In the genomic region with DNA sequence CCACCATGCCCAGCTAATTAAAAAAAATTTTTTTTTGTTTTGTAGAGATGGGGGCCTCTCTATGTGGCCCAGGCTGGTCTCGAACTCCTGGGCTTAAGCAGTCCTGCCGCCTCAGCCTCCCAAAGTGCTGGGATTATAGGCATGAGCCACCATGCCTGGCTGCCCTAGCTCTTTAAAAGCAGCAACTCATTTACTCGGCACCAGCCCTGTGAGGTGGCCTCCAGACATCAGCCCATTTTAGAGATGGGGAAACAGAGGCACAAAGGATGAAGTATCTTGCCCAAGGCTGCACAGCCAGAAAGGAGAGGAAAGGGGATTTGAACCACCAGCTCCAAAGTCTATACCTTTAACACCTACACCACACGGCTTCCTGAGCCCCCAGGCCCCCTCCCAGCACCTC, we compare ENCODE assay signal across 17 cellular contexts. TPM values are rescaled to one million over a fixed set of nuclear protein-coding genes. Genes with fewer than 3 reads are reported as not detected.
DNase-seq lines count a peak whose midpoint lies in the region; ATAC-seq and TF ChIP-seq lines count a peak whose summit lies in the region.
"Had no signal": no experiment of that assay in that cellular context is flagged by ENCODE, and none has a peak within 500 bp of the region (broad histone marks: within the 10 kb centered on the region; RNA-seq: fewer than 3 reads in every experiment).

No MANE protein-coding gene starts in this region.

- H3K4me1 ChIP-seq in IMR-90 (ENCODE audit: control insufficient read depth, insufficient read depth, low read length) (peaks cover 7% of the 10 kb centered on the region), iPS-15b (ENCODE audit: control insufficient read depth, insufficient read depth, low read length) (peaks cover 5% of the 10 kb centered on the region), gastrocnemius medialis (peaks cover 31 to 36% of the 10 kb centered on the region in 2 donors)

- no peak for DNase-seq in IMR-90
- no peak for DNase-seq in gastrocnemius medialis
- no peak for DNase-seq in stimulated activated CD4-positive, alpha-beta T cell treated with anti-CD3 and anti-CD28 coated beads, Interleukin-12 subunit alpha, Interleukin-12 subunit beta, amount 100 ng/mL, for 4 hours
- no peak for DNase-seq in middle frontal gyrus (ENCODE audit: extremely low spot score, low spot score)
- DNase-seq: activated CD4-positive, alpha-beta T cell treated with anti-CD3 and anti-CD28 coated beads, Interleukin-2, amount 10 ng/mL, durations not matched to agents 24 days and 14 days; activated effector memory CD4-positive, alpha-beta T cell treated with Interleukin-2 at 50 U/mL for 16 hours; AML-193; amniotic stem cell; caudate nucleus; effector memory CD8-positive, alpha-beta T cell; EL; GM23248; head of caudate nucleus; NCI-H2029; NCI-H446 had no signal

- no TSS peak for BruUV-seq in IMR-90 (replicated peaks; lab: Mats Ljungman, UMichigan)

- H3K9me3 ChIP-seq in IMR-90 (ENCODE audit: control insufficient read depth, insufficient read depth, low read length) (no peaks in the 10 kb centered on the region), iPS-15b (ENCODE audit: control insufficient read depth, insufficient read depth, low read length) (no peaks in the 10 kb centered on the region), gastrocnemius medialis (no peaks in the 10 kb centered on the region)
- H3K9me3 ChIP-seq: suprapubic skin had no signal

- H3K56ac ChIP-seq in IMR-90 (ENCODE audit: extremely low read depth, insufficient read depth, low read length): no peak overlapping the region

- no peak overlapping the region for H4K8ac ChIP-seq in IMR-90 (ENCODE audit: low read depth in 2 of 2, low read length in 2 of 2)

- no peak overlapping the region for H3K27ac ChIP-seq in IMR-90 (ENCODE audit: insufficient read depth, low read length)
- H3K27ac ChIP-seq in gastrocnemius medialis: peak overlapping the region; percentile 90 to 100 (median 98)
- H3K27ac ChIP-seq: GM23248, suprapubic skin had no signal

- POLR2A ChIA-PET in IMR-90 (lab: Charles Lee; ENCODE audit: unreplicated experiment): no interaction called here

- H2AK5ac ChIP-seq in IMR-90 (ENCODE audit: low read depth, low read length): 0 out of 2 replicates have a peak overlapping the region, but pooled peaks have one; percentile 6

- WGBS in IMR-90 (ENCODE audit: extremely low coverage in 2 of 2, insufficient read length in 1 of 2), 2 experiments: 100% methylated on average over 1 of the region's 4 CpGs; no CpG with 5 or more reads in 1 of the 2 experiments

- intact Hi-C loops in IMR-90 (cut with micrococcal nuclease): no loop called here
- intact Hi-C loops in gastrocnemius medialis (cut with DNase I; ENCODE audit: low total_unique reads): no loop called here

- CTCF ChIA-PET in IMR-90 (lab: Yijun Ruan, JAX): interaction anchor here (1.2 kb wide), 1 partner anchor 8 kb away, joined by 4 read pairs; no protein-coding TSS in a partner anchor

- H4K20me1 ChIP-seq in IMR-90 (ENCODE audit: insufficient read depth, low read length): no peaks in the 10 kb centered on the region

- H3K4ac ChIP-seq in IMR-90 (ENCODE audit: low read depth, low read length): no peak overlapping the region

- dilution Hi-C loops in IMR-90 (cut with HindIII; ENCODE audit: low sequenced_read_pairs, unreplicated experiment): no loop called here

- no peak overlapping the region for H2BK5ac ChIP-seq in IMR-90 (ENCODE audit: low read depth, low read length, poor library complexity, severe bottlenecking)

- no peak overlapping the region for H2AFZ ChIP-seq in IMR-90 (replicated peaks; ENCODE audit: low read length, poor library complexity)
- H2AFZ ChIP-seq: GM23248 had no signal

- no peak overlapping the region for H3K18ac ChIP-seq in IMR-90 (ENCODE audit: low read depth, low read length)

- H4K91ac ChIP-seq in IMR-90 (ENCODE audit: insufficient read depth, low read depth, low read length): no peak overlapping the region

- peaks cover 9% of the 10 kb centered on the region for H3K9me1 ChIP-seq in IMR-90 (ENCODE audit: insufficient read depth, low read length)

- no peak for ATAC-seq in IMR-90 (ENCODE audit: low read depth)
- no peak for ATAC-seq in gastrocnemius medialis

- no peak for TF ChIP-seq CTCF in IMR-90 (conservative IDR thresholded peaks at IDR 0.05; ENCODE audit: low read depth, low read length)
- TF ChIP-seq CTCF in gastrocnemius medialis (IDR thresholded peaks at IDR 0.05 in 4 of 5, conservative IDR thresholded peaks at IDR 0.05 in 1 of 5): no peak

- H3K27me3 ChIP-seq in IMR-90 (ENCODE audit: control insufficient read depth, insufficient read depth, low read length): no peaks in the 10 kb centered on the region
- H3K27me3 ChIP-seq in iPS-15b (ENCODE audit: control insufficient read depth, insufficient read depth, low read length): no peaks in the 10 kb centered on the region
- H3K27me3 ChIP-seq in gastrocnemius medialis: no peaks in the 10 kb centered on the region
- H3K27me3 ChIP-seq: suprapubic skin had no signal

- no peak overlapping the region for H2BK120ac ChIP-seq in IMR-90 (ENCODE audit: low read depth, low read length)

- H3K79me1 ChIP-seq in IMR-90 (ENCODE audit: low read depth in 1 of 2, low read length in 2 of 2): no peaks in the 10 kb centered on the region

- H3K4me2 ChIP-seq in IMR-90 (ENCODE audit: low read depth, low read length): no peak overlapping the region

- in situ Hi-C loops in IMR-90 (cut with MboI; ENCODE audit: low sequenced_read_pairs) (no loop called here), gastrocnemius medialis (cut with MboI; ENCODE audit: low sequenced_read_pairs in 4 of 4) (loop anchor here in 1 of 4 donors (10.0 kb wide), 1 partner anchor 52 kb away; a partner anchor contains a TSS)

- H3K9ac ChIP-seq in IMR-90 (ENCODE audit: low read depth, low read length) (no peak overlapping the region), iPS-15b (ENCODE audit: low read depth, low read length) (no peak overlapping the region)
- H3K9ac ChIP-seq: GM23248 had no signal

- TF ChIP-seq RAD21 in IMR-90 (IDR thresholded peaks at IDR 0.05; ENCODE audit: low read length): no peak

- H2AK9ac ChIP-seq in IMR-90 (replicated peaks; ENCODE audit: low read depth, low read length, poor library complexity): no peak overlapping the region

- no peak overlapping the region for H4K5ac ChIP-seq in IMR-90 (ENCODE audit: low read depth, low read length)

- no peak overlapping the region for H3K23ac ChIP-seq in IMR-90 (ENCODE audit: low read depth, low read length)

- TF ChIP-seq POLR2A in IMR-90 (IDR thresholded peaks at IDR 0.05; ENCODE audit: low read depth, low read length): no peak
- TF ChIP-seq POLR2A in gastrocnemius medialis (IDR thresholded peaks at IDR 0.05): no peak

- H3K36me3 ChIP-seq in IMR-90 (ENCODE audit: control insufficient read depth, insufficient read depth, low read length): no peaks in the 10 kb centered on the region
- no peaks in the 10 kb centered on the region for H3K36me3 ChIP-seq in iPS-15b (ENCODE audit: control insufficient read depth, insufficient read depth, low read length)
- no peaks in the 10 kb centered on the region for H3K36me3 ChIP-seq in gastrocnemius medialis
- H3K36me3 ChIP-seq: suprapubic skin had no signal

- no peak overlapping the region for H3K14ac ChIP-seq in IMR-90 (replicated peaks; ENCODE audit: low read depth, low read length)

- no peak overlapping the region for H2BK20ac ChIP-seq in IMR-90 (ENCODE audit: low read depth, low read length)

- H3K4me3 ChIP-seq in IMR-90 (ENCODE audit: insufficient read depth, low read depth, low read length): no peak overlapping the region
- H3K4me3 ChIP-seq in iPS-15b (ENCODE audit: low read depth, low read length): peak overlapping the region; percentile 48
- H3K4me3 ChIP-seq in gastrocnemius medialis: no peak overlapping the region
- H3K4me3 ChIP-seq: GM23248, suprapubic skin had no signal

- H2BK15ac ChIP-seq in IMR-90 (ENCODE audit: low read depth, low read length): no peak overlapping the region

TF ChIP-seq in IMR-90, 13 proteins besides CTCF, POLR2A, EP300 and RAD21 (continues in another document):
- TF ChIP-seq MXI1 (IDR thresholded peaks at IDR 0.05; ENCODE audit: borderline replicate concordance, low read depth, low read length) (no peak), BHLHE40 (IDR thresholded peaks at IDR 0.05; ENCODE audit: low read depth, low read length) (no peak), CHD1 (IDR thresholded peaks at IDR 0.05; ENCODE audit: low read depth, low read length) (no peak)

RNA-seq across cellular contexts. Expression of a gene that starts 0.3 kb away (rescaled TPM):
- total RNA-seq in IMR-90 (2012; rRNA removed) (0.83 and 0.90 TPM in 2 replicates), gastrocnemius medialis (1 to 10 TPM; 2.4 to 4.2 (median 3.2) TPM)
- polyA plus RNA-seq in IMR-90 (2012; rRNA removed): 1.7 and 1.8 TPM in 2 replicates
- 1.5 and 1.8 TPM in 2 replicates for polyA plus RNA-seq in IMR-90 (2012; cell fraction: cytosol; rRNA removed)
- polyA plus RNA-seq in IMR-90 (2012; cell fraction: nucleus; rRNA removed; ENCODE audit: low replicate concordance): 1.7 and 2.9 TPM in 2 replicates

RNA-seq across cellular contexts. Expression of a gene that starts 12.9 kb away (rescaled TPM):
- total RNA-seq in IMR-90 (2012; rRNA removed) (25.6 and 27.4 TPM in 2 replicates), gastrocnemius medialis (10 to 100 TPM; 15.3 to 18.3 (median 16.0) TPM)
- polyA plus RNA-seq in IMR-90 (2012; rRNA removed): 21.1 and 29.5 TPM in 2 replicates
- 44.7 and 59.8 TPM in 2 replicates for polyA plus RNA-seq in IMR-90 (2012; cell fraction: cytosol; rRNA removed)
- 12.6 and 23.7 TPM in 2 replicates for polyA plus RNA-seq in IMR-90 (2012; cell fraction: nucleus; rRNA removed; ENCODE audit: low replicate concordance)

RNA-seq across cellular contexts. Expression of a gene that starts 22.9 kb away (rescaled TPM):
- 0.18 and 0.28 TPM in 2 replicates for total RNA-seq in IMR-90 (2012; rRNA removed)
- polyA plus RNA-seq in IMR-90 (2012; rRNA removed): 0.11 and 0.12 TPM in 2 replicates
- 0.17 and 0.27 TPM in 2 replicates for polyA plus RNA-seq in IMR-90 (2012; cell fraction: cytosol; rRNA removed)
- polyA plus RNA-seq in IMR-90 (2012; cell fraction: nucleus; rRNA removed; ENCODE audit: low replicate concordance): 0.19 and 0.48 TPM in 2 replicates
- total RNA-seq in gastrocnemius medialis: under 1 TPM in 2 of 4 donors, not detected in 2; 0.20 to 0.39 TPM
- total RNA-seq: activated CD4-positive, alpha-beta T cell treated with anti-CD3 and anti-CD28 coated beads, Interleukin-2, amount 10 ng/mL, durations not matched to agents 24 days and 14 days had no signal

RNA-seq across cellular contexts. Expression of a gene that starts 31.3 kb away (rescaled TPM):
- total RNA-seq in IMR-90 (2012; rRNA removed): 23.3 and 25.6 TPM in 2 replicates
- 17.9 and 20.5 TPM in 2 replicates for polyA plus RNA-seq in IMR-90 (2012; rRNA removed)
- 11.3 and 12.1 TPM in 2 replicates for polyA plus RNA-seq in IMR-90 (2012; cell fraction: cytosol; rRNA removed)
- polyA plus RNA-seq in IMR-90 (2012; cell fraction: nucleus; rRNA removed; ENCODE audit: low replicate concordance): 9.0 and 10.8 TPM in 2 replicates
- total RNA-seq in gastrocnemius medialis: 10 to 100 TPM; 12.7 to 24.4 (median 18.1) TPM

RNA-seq across cellular contexts. Expression of a gene that starts 52.7 kb away (rescaled TPM):
- 65.2 and 67.5 TPM in 2 replicates for total RNA-seq in IMR-90 (2012; rRNA removed)
- 102 and 113 TPM in 2 replicates for polyA plus RNA-seq in IMR-90 (2012; rRNA removed)
- 102 and 191 TPM in 2 replicates for polyA plus RNA-seq in IMR-90 (2012; cell fraction: cytosol; rRNA removed)
- polyA plus RNA-seq in IMR-90 (2012; cell fraction: nucleus; rRNA removed; ENCODE audit: low replicate concordance): 34.9 and 86.3 TPM in 2 replicates
- total RNA-seq in gastrocnemius medialis: 100 to 1,000 TPM; 254 to 679 (median 280) TPM
